19 cellular contexts compared by ENCODE assay signal in the genomic region with DNA sequence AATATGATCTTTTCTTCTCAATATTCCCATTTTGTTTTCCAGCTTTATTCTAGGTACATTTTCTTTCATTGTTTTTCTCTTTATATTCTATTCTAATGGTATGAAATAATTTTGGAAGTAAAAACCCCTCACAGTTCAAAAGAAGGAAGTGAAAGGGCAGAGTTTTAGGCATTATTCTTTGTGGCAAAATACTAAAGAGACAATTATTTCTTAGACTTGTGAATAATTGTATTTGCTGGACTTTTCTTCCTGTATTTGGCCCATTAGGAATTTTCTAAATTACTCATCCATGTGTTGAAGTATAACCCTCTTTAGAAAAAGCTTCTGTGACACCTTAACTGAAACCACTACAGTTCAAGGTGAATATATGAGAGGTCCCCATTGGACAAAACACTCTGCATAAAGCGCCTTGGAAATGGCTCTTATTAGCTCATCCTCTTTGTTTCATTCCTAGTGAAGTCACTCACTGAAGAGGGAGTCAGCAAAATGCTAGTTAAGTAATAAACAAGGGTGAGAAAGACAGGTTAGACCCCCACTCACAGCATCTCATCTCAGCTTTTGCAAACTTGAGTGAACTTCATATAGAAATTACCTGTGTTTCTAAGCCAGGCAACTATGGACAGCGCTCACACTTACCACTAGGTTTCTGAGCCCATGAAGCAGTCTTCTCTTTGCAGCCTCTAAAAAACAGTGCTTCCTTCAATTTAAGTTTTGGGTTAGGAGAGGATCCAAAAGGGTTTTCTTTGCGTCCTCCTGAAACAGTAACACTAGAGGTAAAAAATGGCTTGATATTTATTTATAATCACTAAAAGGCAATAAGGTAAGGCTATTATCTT.
"Had no signal": no experiment of that assay in that cellular context is flagged by ENCODE, and none has a peak within 500 bp of the region (broad histone marks: within the 10 kb centered on the region; RNA-seq: fewer than 3 reads in every experiment).

No MANE protein-coding gene starts in this region.

- H3K36me3 Mint-ChIP-seq: activated naive CD4-positive, alpha-beta T cell treated with anti-CD3 and anti-CD28 coated beads, Interleukin-2, amount 50 U/mL, for 72 hours; brain had no signal

- H3K9me3 Mint-ChIP-seq: activated CD4-positive, alpha-beta T cell treated with anti-CD3 and anti-CD28 coated beads, Interleukin-2, amount 10 ng/mL, durations not matched to agents 24 days and 14 days; activated naive CD4-positive, alpha-beta T cell treated with anti-CD3 and anti-CD28 coated beads, Interleukin-2, amount 50 U/mL, for 72 hours; brain; stimulated activated naive CD8-positive, alpha-beta T cell treated with anti-CD3 and anti-CD28 coated beads, Interleukin-15, Interleukin-2, amounts not matched to agents 100 ng/mL and 50 ng/mL, for 24 hours; T-helper 1 cell treated with Interleukin-12 subunit alpha and Interleukin-12 subunit beta and Interleukin-4 antibody, amounts not matched to agents 30 μg/mL and 1 μg/mL, for 36 hours had no signal

- H3K9me3 ChIP-seq: gastroesophageal sphincter, heart right ventricle, lower lobe of right lung, psoas muscle, right lobe of liver, suprapubic skin had no signal

- DNase-seq: activated CD4-positive, alpha-beta T cell treated with anti-CD3 and anti-CD28 coated beads, Interleukin-2, amount 10 ng/mL, durations not matched to agents 24 days and 14 days; activated CD4-positive, CD25-positive, alpha-beta regulatory T cell; activated CD8-positive, alpha-beta memory T cell treated with anti-CD3 and anti-CD28 coated beads, Interleukin-2, amount 50 U/mL, for 4 hours; activated CD8-positive, alpha-beta T cell treated with anti-CD3 and anti-CD28 coated beads, Interleukin-2, amount 10 ng/mL, durations not matched to agents 7 days and 5 days; activated effector memory CD4-positive, alpha-beta T cell treated with anti-CD3 and anti-CD28 coated beads, Interleukin-2, amount 50 U/mL, for 16 hours; activated T-cell treated with anti-CD3 and anti-CD28 coated beads, Interleukin-2, amount 50 U/mL, for 48 hours; effector memory CD8-positive, alpha-beta T cell; heart right ventricle; left colon; lower lobe of right lung; psoas muscle; right lobe of liver had no signal

- H3K27ac Mint-ChIP-seq: activated CD4-positive, alpha-beta T cell treated with anti-CD3 and anti-CD28 coated beads, Interleukin-2, amount 10 ng/mL, durations not matched to agents 24 days and 14 days; activated CD8-positive, alpha-beta T cell treated with anti-CD3 and anti-CD28 coated beads, Interleukin-2, amount 10 ng/mL, durations not matched to agents 7 days and 5 days; activated naive CD4-positive, alpha-beta T cell treated with anti-CD3 and anti-CD28 coated beads, Interleukin-2, amount 50 U/mL, for 72 hours; effector memory CD8-positive, alpha-beta T cell; stimulated activated naive CD8-positive, alpha-beta T cell treated with anti-CD3 and anti-CD28 coated beads, Interleukin-15, Interleukin-2, amounts not matched to agents 100 ng/mL and 50 ng/mL, for 24 hours; T-helper 1 cell treated with Interleukin-12 subunit alpha and Interleukin-12 subunit beta and Interleukin-4 antibody, amounts not matched to agents 30 μg/mL and 1 μg/mL, for 36 hours had no signal

- H3K27me3 Mint-ChIP-seq: activated CD4-positive, alpha-beta T cell treated with anti-CD3 and anti-CD28 coated beads, Interleukin-2, amount 10 ng/mL, durations not matched to agents 24 days and 14 days; effector memory CD8-positive, alpha-beta T cell; stimulated activated naive CD8-positive, alpha-beta T cell treated with anti-CD3 and anti-CD28 coated beads, Interleukin-15, Interleukin-2, amounts not matched to agents 100 ng/mL and 50 ng/mL, for 24 hours had no signal

- H3K36me3 ChIP-seq: gastroesophageal sphincter, heart right ventricle, lower lobe of right lung, right lobe of liver, suprapubic skin had no signal

- H3K27ac ChIP-seq: gastroesophageal sphincter, heart right ventricle, lower lobe of right lung, psoas muscle, right lobe of liver, suprapubic skin had no signal

- H3K4me3 Mint-ChIP-seq: activated CD4-positive, alpha-beta T cell treated with anti-CD3 and anti-CD28 coated beads, Interleukin-2, amount 10 ng/mL, durations not matched to agents 24 days and 14 days; activated CD8-positive, alpha-beta T cell treated with anti-CD3 and anti-CD28 coated beads, Interleukin-2, amount 10 ng/mL, durations not matched to agents 7 days and 5 days; effector memory CD8-positive, alpha-beta T cell; stimulated activated naive CD8-positive, alpha-beta T cell treated with anti-CD3 and anti-CD28 coated beads, Interleukin-15, Interleukin-2, amounts not matched to agents 100 ng/mL and 50 ng/mL, for 24 hours; T-helper 1 cell treated with Interleukin-12 subunit alpha and Interleukin-12 subunit beta and Interleukin-4 antibody, amounts not matched to agents 30 μg/mL and 1 μg/mL, for 36 hours had no signal

- H3K4me3 ChIP-seq: gastroesophageal sphincter, heart right ventricle, lower lobe of right lung, psoas muscle, right lobe of liver, smooth muscle cell, suprapubic skin had no signal
